In the genomic region with DNA sequence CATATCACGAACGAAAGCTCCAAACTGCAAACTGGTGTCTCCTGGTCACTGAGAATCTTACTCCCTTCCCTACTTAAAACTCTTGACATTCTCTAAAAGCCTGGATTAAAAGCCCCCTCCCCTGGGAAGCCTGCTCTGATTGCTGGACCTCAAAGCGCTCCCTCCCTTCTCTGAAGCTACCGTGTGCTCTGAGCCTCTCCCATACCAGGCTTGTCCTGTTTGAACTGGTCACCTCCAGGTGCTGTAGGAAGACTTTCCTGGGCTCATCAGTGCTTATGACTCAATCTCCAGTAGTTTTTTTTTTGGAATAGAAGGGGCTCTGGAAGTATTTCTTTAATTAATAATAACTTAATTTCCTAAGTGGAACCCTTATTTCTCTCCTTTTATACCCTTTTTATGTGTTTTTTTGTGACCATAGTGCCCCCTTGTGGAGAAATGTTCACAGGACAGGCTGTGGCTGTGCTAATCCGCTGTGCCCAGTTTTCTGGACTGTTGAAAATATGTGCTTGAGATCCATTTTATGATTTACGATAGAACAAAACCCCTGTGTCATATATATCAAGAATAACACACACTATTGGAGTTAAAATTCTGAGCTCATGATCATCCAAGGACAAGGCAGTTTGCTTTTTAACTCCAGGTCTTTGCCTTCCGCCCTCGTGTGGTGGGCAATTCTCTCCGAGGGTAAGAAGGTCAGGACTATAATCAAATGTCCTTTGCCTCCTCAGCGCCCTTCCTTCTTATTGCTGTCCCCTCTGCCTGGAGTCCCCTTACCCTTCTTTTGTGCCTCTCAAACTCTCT, we compare ENCODE assay signal across 8 cellular contexts. TPM values are rescaled to one million over a fixed set of nuclear protein-coding genes. Genes with fewer than 3 reads are reported as not detected.
A peak's percentile ranks its signal among the peaks of the same experiment; 100 is the strongest.
DNase-seq lines count a peak whose midpoint lies in the region; ATAC-seq and TF ChIP-seq lines count a peak whose summit lies in the region.

No MANE protein-coding gene starts in this region.

- H3K4me2 ChIP-seq in MM.1S (ENCODE audit: low read depth, low read length) (no peak overlapping the region), smooth muscle cell (no peak overlapping the region)

- TF ChIP-seq CTCF in MM.1S (IDR thresholded peaks at IDR 0.05; ENCODE audit: low read length) (peak; percentile 87), smooth muscle cell (IDR thresholded peaks at IDR 0.05; ENCODE audit: borderline replicate concordance, insufficient read depth, poor library complexity, severe bottlenecking) (peak; percentile 92)

- H2AFZ ChIP-seq in MM.1S (ENCODE audit: low read length) (no peak overlapping the region), smooth muscle cell (ENCODE audit: low read depth) (no peak overlapping the region)

- intact Hi-C loops in left ventricle myocardium superior (cut with micrococcal nuclease), result loop anchor here (10.0 kb wide), 1 partner anchor 631 kb away; no protein-coding TSS in a partner anchor

- no peaks in the 10 kb centered on the region for H3K27me3 ChIP-seq in MM.1S (replicated peaks; ENCODE audit: insufficient read depth, low read length)
- H3K27me3 ChIP-seq in smooth muscle cell (ENCODE audit: low read depth), result no peaks in the 10 kb centered on the region

- no peak overlapping the region for H3K4me3 ChIP-seq in MM.1S (ENCODE audit: low read length)
- H3K4me3 ChIP-seq in smooth muscle cell, result no peak overlapping the region

- H3K36me3 ChIP-seq in MM.1S (replicated peaks; ENCODE audit: insufficient read depth, low read length) (no peaks in the 10 kb centered on the region), smooth muscle cell (ENCODE audit: low read depth) (no peaks in the 10 kb centered on the region)

- no peaks in the 10 kb centered on the region for H3K9me2 ChIP-seq in MM.1S (replicated peaks; ENCODE audit: insufficient read depth, low read length)

- H3K79me2 ChIP-seq in MM.1S (ENCODE audit: low read length), result no peaks in the 10 kb centered on the region
- no peaks in the 10 kb centered on the region for H3K79me2 ChIP-seq in smooth muscle cell (ENCODE audit: low read depth)

- H3K27ac ChIP-seq in MM.1S (ENCODE audit: low read length) (no peak overlapping the region), smooth muscle cell (ENCODE audit: low read depth) (no peak overlapping the region)

- no peaks in the 10 kb centered on the region for H3F3A ChIP-seq in MM.1S (ENCODE audit: insufficient read depth, low read length)
- H3F3A ChIP-seq in smooth muscle cell (ENCODE audit: low read depth), result no peaks in the 10 kb centered on the region

- no peaks in the 10 kb centered on the region for H4K20me1 ChIP-seq in MM.1S (ENCODE audit: insufficient read depth, low read length)
- no peaks in the 10 kb centered on the region for H4K20me1 ChIP-seq in smooth muscle cell (ENCODE audit: low read depth)

- H3K9ac ChIP-seq in MM.1S (ENCODE audit: low read length) (no peak overlapping the region), smooth muscle cell (ENCODE audit: low read depth) (no peak overlapping the region)

- DNase-seq in COLO829 (ENCODE audit: low spot score), result peak; percentile 51
- peak; percentile 32 for DNase-seq in MM.1S
- peak; percentile 10 for DNase-seq in activated CD4-positive, alpha-beta T cell treated with anti-CD3 and anti-CD28 coated beads, Interleukin-2, amount 50 U/mL, for 1 hour
- DNase-seq in left ventricle myocardium superior, result no peak
- no peak for DNase-seq in smooth muscle cell (lab: John Stamatoyannopoulos, UW; ENCODE audit: unreplicated experiment)

- no peaks in the 10 kb centered on the region for H3K9me3 ChIP-seq in MM.1S (replicated peaks; ENCODE audit: insufficient read depth, low read length)
- H3K9me3 ChIP-seq in smooth muscle cell (replicated peaks; ENCODE audit: low read depth), result no peaks in the 10 kb centered on the region

- H3K4me1 ChIP-seq in MM.1S (ENCODE audit: low read length), result no peaks in the 10 kb centered on the region
- H3K4me1 ChIP-seq in smooth muscle cell (ENCODE audit: low read depth), result no peaks in the 10 kb centered on the region

- ATAC-seq in GM19035 (IDR thresholded peaks at IDR 0.05; ENCODE audit: unreplicated experiment) (peak; percentile 76), left ventricle myocardium superior (peak; percentile 59), GM19023 (IDR thresholded peaks at IDR 0.05; ENCODE audit: unreplicated experiment) (no peak), GM19467 (IDR thresholded peaks at IDR 0.05; ENCODE audit: unreplicated experiment) (no peak)

- WGBS in smooth muscle cell (ENCODE audit: low lambda C conversion rate), result 79% methylated on average over 10 of the region's 10 CpGs

RNA-seq across cellular contexts. Expression of gene MTARC1, which starts 16.9 kb away (rescaled TPM):
- 3.5 TPM for total RNA-seq in left ventricle myocardium superior
- 0.18 and 2.3 TPM in 2 replicates for total RNA-seq in smooth muscle cell
- polyA plus RNA-seq in smooth muscle cell, result 0.28 and 0.83 TPM in 2 replicates

RNA-seq across cellular contexts. Expression of gene MTARC2, which starts 55.5 kb away (rescaled TPM):
- total RNA-seq in left ventricle myocardium superior (24.9 TPM), smooth muscle cell (7.6 and 13.0 TPM in 2 replicates)
- polyA plus RNA-seq in smooth muscle cell, result 4.7 and 6.1 TPM in 2 replicates

Comparison
In these comparisons a context has a peak if more than half of its experiments do, and no peak if none do; other contexts are left out.
1. DNase-seq: peak in COLO829 (single experiment), MM.1S (single experiment) and activated CD4-positive, alpha-beta T cell treated with anti-CD3 and anti-CD28 coated beads, Interleukin-2, amount 50 U/mL, for 1 hour (single experiment); none in left ventricle myocardium superior (single experiment) and smooth muscle cell (single experiment).
2. ATAC-seq: peak in GM19035 (single experiment) and left ventricle myocardium superior (single experiment); none in GM19023 (single experiment) and GM19467 (single experiment).